Comparison of ENCODE assay signal across 29 cellular contexts in genomic region chr22:43541022-43541421, GRCh38.
A peak's percentile ranks its signal among the peaks of the same experiment; 100 is the strongest.
DNase-seq lines count a peak whose midpoint lies in the region; ATAC-seq and TF ChIP-seq lines count a peak whose summit lies in the region.
"Had no signal": no experiment of that assay in that cellular context is flagged by ENCODE, and none has a peak within 500 bp of the region (broad histone marks: within the 10 kb centered on the region; RNA-seq: fewer than 3 reads in every experiment).

No MANE protein-coding gene starts in this region.

- no peak for TF ChIP-seq CTCF in osteocyte (IDR thresholded peaks at IDR 0.05)

- H3K9me3 Mint-ChIP-seq in osteocyte (ENCODE audit: unreplicated experiment), result no peaks in the 10 kb centered on the region
- H3K9me3 Mint-ChIP-seq: CD4-positive, alpha-beta T cell; CD8-positive, alpha-beta T cell had no signal

- DNase-seq in activated effector memory CD4-positive, alpha-beta T cell treated with anti-CD3 and anti-CD28 coated beads, Interleukin-2, amount 50 U/mL, for 16 hours, result peak; percentile 34
- no peak for DNase-seq in activated effector memory CD4-positive, alpha-beta T cell treated with Interleukin-2 at 50 U/mL for 16 hours
- DNase-seq in D341Med (ENCODE audit: low spot score) (peak; percentile 17), mesenteric fat pad (ENCODE audit: low spot score) (peak; percentile 20), osteocyte (ENCODE audit: extremely low spot score, unreplicated experiment) (peak; percentile 51), activated T-cell treated with anti-CD3 and anti-CD28 coated beads for 4 hours (no peak), NCI-H526 (lab: John Stamatoyannopoulos, UW) (no peak)
- DNase-seq: 8988T; ACHN; AML-193; BE2C; C1 segment of cervical spinal cord; Caco-2; Calu3; CD4-positive, alpha-beta memory T cell; CD4-positive, alpha-beta T cell; CD4-positive, CD25-positive, alpha-beta regulatory T cell; CD8-positive, alpha-beta memory T cell; CD8-positive, alpha-beta T cell; COR-L47; DMS 273 treated with DMSO at 0.1 percent for 48 hours; DMS153; DMS53; DND-41; EL had no signal

- ATAC-seq in HG03025 (IDR thresholded peaks at IDR 0.05; ENCODE audit: low FRiP score, unreplicated experiment), result no peak
- ATAC-seq: A549; CD8-positive, alpha-beta T cell had no signal

- peaks cover 2% of the 10 kb centered on the region for H3K27me3 Mint-ChIP-seq in osteocyte (ENCODE audit: unreplicated experiment)

- no peak overlapping the region for H3K4me3 Mint-ChIP-seq in osteocyte (ENCODE audit: unreplicated experiment)
- H3K4me3 Mint-ChIP-seq: B cell; CD14-positive monocyte; CD4-positive, alpha-beta memory T cell; CD4-positive, alpha-beta T cell; CD4-positive, CD25-positive, alpha-beta regulatory T cell; CD8-positive, alpha-beta memory T cell; CD8-positive, alpha-beta T cell had no signal

- no peaks in the 10 kb centered on the region for H3K36me3 Mint-ChIP-seq in osteocyte (ENCODE audit: unreplicated experiment)
- H3K36me3 Mint-ChIP-seq: CD14-positive monocyte; CD4-positive, alpha-beta memory T cell; CD4-positive, CD25-positive, alpha-beta regulatory T cell; CD8-positive, alpha-beta T cell had no signal

- H3K4me1 Mint-ChIP-seq in osteocyte (ENCODE audit: unreplicated experiment), result no peaks in the 10 kb centered on the region
- H3K4me1 Mint-ChIP-seq: B cell; CD14-positive monocyte; CD4-positive, alpha-beta memory T cell; CD4-positive, CD25-positive, alpha-beta regulatory T cell; CD8-positive, alpha-beta memory T cell had no signal

- H3K27ac Mint-ChIP-seq in osteocyte (ENCODE audit: unreplicated experiment), result no peak overlapping the region
- H3K27ac Mint-ChIP-seq: B cell; CD4-positive, alpha-beta memory T cell; CD4-positive, alpha-beta T cell; CD4-positive, CD25-positive, alpha-beta regulatory T cell; CD8-positive, alpha-beta memory T cell; CD8-positive, alpha-beta T cell had no signal

Comparison
In these comparisons a context has a peak if more than half of its experiments do, and no peak if none do; other contexts are left out.
1. DNase-seq: peak in activated effector memory CD4-positive, alpha-beta T cell treated with anti-CD3 and anti-CD28 coated beads, Interleukin-2, amount 50 U/mL, for 16 hours (single experiment), D341Med (single experiment), mesenteric fat pad (single experiment) and osteocyte (single experiment); none in activated effector memory CD4-positive, alpha-beta T cell treated with Interleukin-2 at 50 U/mL for 16 hours (single experiment), activated T-cell treated with anti-CD3 and anti-CD28 coated beads for 4 hours (single experiment) and NCI-H526 (0 of 2).